8 cellular contexts compared by ENCODE assay signal in the genomic region with DNA sequence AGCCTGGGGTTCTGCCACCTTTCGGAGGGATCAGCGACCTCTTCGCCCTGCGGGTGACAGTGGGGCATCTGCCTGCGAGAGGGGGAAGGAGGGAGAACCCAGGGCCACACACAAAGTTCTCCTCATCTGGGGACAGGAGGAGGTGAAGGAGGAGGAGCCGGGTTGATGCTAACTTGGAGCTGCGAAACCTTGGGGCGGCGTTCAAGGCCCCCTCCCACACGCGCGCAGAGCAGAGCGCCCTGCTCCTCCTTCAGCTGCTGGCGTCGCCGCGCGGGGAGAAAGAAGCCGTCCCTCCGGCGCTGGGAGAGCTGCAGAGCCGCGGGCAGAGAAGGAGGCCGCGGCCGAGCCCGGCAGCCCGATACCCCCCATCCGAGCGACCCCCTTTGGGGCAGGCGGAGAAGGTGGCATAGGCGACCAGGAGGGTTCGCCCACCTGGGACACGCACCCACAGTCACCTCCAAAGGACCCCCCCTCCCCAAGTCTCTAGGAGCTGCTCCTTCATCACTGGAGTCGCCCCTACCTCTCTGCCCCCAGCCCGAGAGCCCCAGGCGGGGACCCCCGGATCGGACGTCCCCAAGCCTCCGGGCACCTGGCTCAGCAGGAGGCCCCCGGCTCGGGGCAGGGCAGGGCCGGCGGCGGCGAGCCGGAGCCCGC. TPM values are rescaled to one million over a fixed set of nuclear protein-coding genes. Genes with fewer than 3 reads are reported as not detected.
DNase-seq lines count a peak whose midpoint lies in the region; ATAC-seq and TF ChIP-seq lines count a peak whose summit lies in the region.

A gene with protein sequence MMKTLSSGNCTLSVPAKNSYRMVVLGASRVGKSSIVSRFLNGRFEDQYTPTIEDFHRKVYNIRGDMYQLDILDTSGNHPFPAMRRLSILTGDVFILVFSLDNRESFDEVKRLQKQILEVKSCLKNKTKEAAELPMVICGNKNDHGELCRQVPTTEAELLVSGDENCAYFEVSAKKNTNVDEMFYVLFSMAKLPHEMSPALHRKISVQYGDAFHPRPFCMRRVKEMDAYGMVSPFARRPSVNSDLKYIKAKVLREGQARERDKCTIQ (plus strand): TSS at position 232 of the 654 bp plus-strand sequence. CDS start 5,979 bp downstream, outside the sequence.

- in situ Hi-C loops in SK-MEL-5 (cut with HindIII; ENCODE audit: low pct_unique_long_range_greater_than_20kb, low sequenced_read_pairs), result no loop called here

- peak within 1 kb of the TSS; percentile 18 for H3K27ac ChIP-seq in layer of hippocampus (ENCODE audit: low read depth, low read length)

- TF ChIP-seq CTCF in brain (conservative IDR thresholded peaks at IDR 0.05), result no peak

- DNase-seq in AML-193 (lab: John Stamatoyannopoulos, UW) (peak; percentile 8 to 27), H4 (ENCODE audit: low spot score) (peak; percentile 35), SK-MEL-5 (ENCODE audit: low read depth, low spot score) (peak; percentile 33)
- DNase-seq in stimulated activated CD4-positive, alpha-beta T cell treated with anti-CD3 and anti-CD28 coated beads, Interleukin-2, amount 100 ng/mL, for 48 hours, result peak; percentile 26 to 27

- ATAC-seq in GM18858 (IDR thresholded peaks at IDR 0.05; ENCODE audit: unreplicated experiment) (no peak), GM21381 (IDR thresholded peaks at IDR 0.05; ENCODE audit: unreplicated experiment) (no peak)

- peak within 1 kb of the TSS; percentile 27 to 74 (median 53) for H3K27ac Mint-ChIP-seq in brain

- peaks cover 43% of the 10 kb centered on the region for H3K4me1 Mint-ChIP-seq in brain

- H3K27me3 ChIP-seq in layer of hippocampus (ENCODE audit: control insufficient read depth, insufficient read depth, low read length), result peaks cover 3% of the 10 kb centered on the region

- H3K27me3 Mint-ChIP-seq in brain, result peaks cover 43% of the 10 kb centered on the region

- H3K36me3 Mint-ChIP-seq in brain, result no peaks in the 10 kb centered on the region

- peaks cover 0 to 2% (median 0%) of the 10 kb centered on the region in 5 experiments for H3K9me3 Mint-ChIP-seq in brain

- H3K4me3 Mint-ChIP-seq in brain, result peak within 1 kb of the TSS; percentile 80 to 85 (median 84)

RNA-seq across cellular contexts. Expression of the gene that starts here (rescaled TPM):
- 0.08 and 0.43 TPM in 2 replicates for total RNA-seq in H4 (2014; rRNA removed; shearing (Covaris generic))
- 0.37 TPM in 2 replicates for total RNA-seq in SK-MEL-5 (2014; rRNA removed; shearing (Covaris generic))
- 1.6 and 2.3 TPM in 2 replicates for polyA plus RNA-seq in SK-MEL-5 (2015; cell fraction: cytosol; rRNA removed)
- 1.1 and 2.0 TPM in 2 replicates for polyA plus RNA-seq in SK-MEL-5 (2015; cell fraction: nucleus; rRNA removed)
- 27.4 TPM for polyA plus RNA-seq in brain (ENCODE audit: insufficient read depth, low read depth, low replicate concordance)

Comparison
In these comparisons a context has a peak if more than half of its experiments do, and no peak if none do; other contexts are left out.
1. Peak in DNase-seq in H4; RNA of the gene not detected or under 1 TPM.